In genomic region chr3:153094386-153094785, GRCh38 we compare ENCODE assay signal across 2 cellular contexts.
TF ChIP-seq lines count a peak whose summit lies in the region.

No MANE protein-coding gene starts in this region.

TF ChIP-seq in SK-N-SH, 30 proteins besides CTCF, POLR2A, EP300 and RAD21 (continued from another document):
- TF ChIP-seq IRF3 (IDR thresholded peaks at IDR 0.05; ENCODE audit: low read depth, low read length), result no peak
- no peak for TF ChIP-seq MXI1 (IDR thresholded peaks at IDR 0.05; ENCODE audit: low read depth, low read length)
- TF ChIP-seq REST (IDR thresholded peaks at IDR 0.05; ENCODE audit: low read depth, low read length), result no peak
- no peak for TF ChIP-seq GATA2 (CRISPR knock-in tag; IDR thresholded peaks at IDR 0.05)
- TF ChIP-seq PBX3 (IDR thresholded peaks at IDR 0.05), result no peak
- TF ChIP-seq POLR2AphosphoS5 (IDR thresholded peaks at IDR 0.05; ENCODE audit: low read depth, low read length), result no peak
- no peak for TF ChIP-seq TCF12 (IDR thresholded peaks at IDR 0.05)
- no peak for TF ChIP-seq RXRA (IDR thresholded peaks at IDR 0.05; ENCODE audit: borderline replicate concordance, low read depth)

TF ChIP-seq in SK-N-SH treated with all-trans-retinoic acid at 6 μM for 48 hours, 23 proteins besides CTCF, POLR2A, EP300 and RAD21:
- TF ChIP-seq PATZ1 (CRISPR knock-in tag; IDR thresholded peaks at IDR 0.05; ENCODE audit: borderline replicate concordance), result no peak
- no peak for TF ChIP-seq ESRRG (CRISPR knock-in tag; IDR thresholded peaks at IDR 0.05)
- no peak for TF ChIP-seq ZFP3 (CRISPR knock-in tag; IDR thresholded peaks at IDR 0.05)
- no peak for TF ChIP-seq BACH2 (CRISPR knock-in tag; IDR thresholded peaks at IDR 0.05; ENCODE audit: borderline replicate concordance)
- no peak for TF ChIP-seq RARB (CRISPR knock-in tag; IDR thresholded peaks at IDR 0.05)
- TF ChIP-seq ISL1 (CRISPR knock-in tag; IDR thresholded peaks at IDR 0.05), result no peak
- TF ChIP-seq CREB5 (CRISPR knock-in tag; IDR thresholded peaks at IDR 0.05; ENCODE audit: low read depth), result no peak
- no peak for TF ChIP-seq SNAI2 (CRISPR knock-in tag; IDR thresholded peaks at IDR 0.05)
- TF ChIP-seq TOX (CRISPR knock-in tag; IDR thresholded peaks at IDR 0.05; ENCODE audit: borderline replicate concordance), result no peak
- no peak for TF ChIP-seq POU6F1 (CRISPR knock-in tag; IDR thresholded peaks at IDR 0.05; ENCODE audit: borderline replicate concordance, low read depth)
- TF ChIP-seq ZNF565 (CRISPR knock-in tag; conservative IDR thresholded peaks at IDR 0.05; ENCODE audit: low read depth), result no peak
- no peak for TF ChIP-seq ZFP30 (CRISPR knock-in tag; IDR thresholded peaks at IDR 0.05)
- no peak for TF ChIP-seq ZC3H10 (CRISPR knock-in tag; IDR thresholded peaks at IDR 0.05)
- no peak for TF ChIP-seq GLIS3 (CRISPR knock-in tag; IDR thresholded peaks at IDR 0.05)
- TF ChIP-seq CSRNP3 (CRISPR knock-in tag; IDR thresholded peaks at IDR 0.05), result no peak
- no peak for TF ChIP-seq ZNF70 (CRISPR knock-in tag; IDR thresholded peaks at IDR 0.05)
- no peak for TF ChIP-seq TCF4 (CRISPR knock-in tag; IDR thresholded peaks at IDR 0.05; ENCODE audit: borderline replicate concordance)
- TF ChIP-seq TSHZ2 (CRISPR knock-in tag; IDR thresholded peaks at IDR 0.05), result no peak
- no peak for TF ChIP-seq OSR1 (CRISPR knock-in tag; IDR thresholded peaks at IDR 0.05)
- TF ChIP-seq PPARA (CRISPR knock-in tag; IDR thresholded peaks at IDR 0.05; ENCODE audit: borderline replicate concordance), result no peak
